19 cellular contexts compared by ENCODE assay signal in the genomic region with DNA sequence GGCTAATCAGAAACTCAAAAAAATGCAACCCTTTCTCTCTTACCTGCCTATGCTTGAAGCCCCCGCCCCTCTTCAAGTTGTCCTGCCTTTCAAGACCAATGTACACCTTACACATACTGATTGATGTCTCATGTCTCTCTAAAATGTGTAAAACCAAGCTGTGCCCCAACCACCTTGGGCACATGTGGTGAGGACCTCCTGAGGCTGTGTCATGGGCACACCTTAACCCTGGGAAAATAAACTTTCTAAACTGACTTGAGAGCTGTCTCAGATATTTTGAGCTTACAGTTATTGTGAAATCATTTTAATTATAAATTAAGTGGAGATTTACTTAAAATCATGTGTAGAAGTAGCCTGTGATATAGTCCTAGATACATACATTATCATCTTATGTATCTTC. TPM values are rescaled to one million over a fixed set of nuclear protein-coding genes. Genes with fewer than 3 reads are reported as not detected.
A peak's percentile ranks its signal among the peaks of the same experiment; 100 is the strongest.
DNase-seq lines count a peak whose midpoint lies in the region; ATAC-seq and TF ChIP-seq lines count a peak whose summit lies in the region.
"Had no signal": no experiment of that assay in that cellular context is flagged by ENCODE, and none has a peak within 500 bp of the region (broad histone marks: within the 10 kb centered on the region; RNA-seq: fewer than 3 reads in every experiment).

No MANE protein-coding gene starts in this region.

- H4K20me1 ChIP-seq in OCI-LY7 (ENCODE audit: insufficient read depth, low read length) = 0 out of 2 replicates have a peak, but pooled peaks cover 6% of the 10 kb centered on the region

- POLR2A ChIA-PET in CD4-positive, alpha-beta T cell (lab: Charles Lee) = no interaction called here
- POLR2A ChIA-PET in OCI-LY7 (lab: Charles Lee) = interaction anchor here (1.2 kb wide), 2 partner anchors 9 to 29 kb away, joined by 4 to 5 read pairs; no protein-coding TSS in a partner anchor

- intact Hi-C loops in CD4-positive, alpha-beta T cell (cut with DNase I, micrococcal nuclease) = no loop called here
- intact Hi-C loops in OCI-LY7 (cut with micrococcal nuclease; ENCODE audit: unreplicated experiment) = no loop called here
- intact Hi-C loops in left lung (cut with DNase I) = no loop called here
- intact Hi-C loops in transverse colon (cut with DNase I; ENCODE audit: low total_unique reads) = no loop called here

- H3K4me2 ChIP-seq in OCI-LY7 (ENCODE audit: low read length) = no peak overlapping the region
- H3K4me2 ChIP-seq: BLaER1 treated with 17β-estradiol and CSF1 and Interleukin-3, amounts not matched to agents 10 nM and 100 nM had no signal

- peak overlapping the region; percentile 11 for H3K27ac Mint-ChIP-seq in activated T-cell treated with anti-CD3 and anti-CD28 coated beads, Interleukin-2, amount 50 U/mL, for 72 hours
- H3K27ac Mint-ChIP-seq in CD4-positive, alpha-beta T cell = peak overlapping the region; percentile 33
- H3K27ac Mint-ChIP-seq: HFFc6 had no signal

- no peak for TF ChIP-seq CTCF in CD4-positive, alpha-beta T cell (IDR thresholded peaks at IDR 0.05)
- TF ChIP-seq CTCF in OCI-LY7 (conservative IDR thresholded peaks at IDR 0.05; ENCODE audit: low read length) (no peak), left lung (IDR thresholded peaks at IDR 0.05) (no peak), transverse colon (IDR thresholded peaks at IDR 0.05) (no peak)

- BruUV-seq in OCI-LY7 (replicated peaks; lab: Mats Ljungman, UMichigan) = TSS peak; percentile 26

- DNase-seq in activated T-cell treated with anti-CD3 and anti-CD28 coated beads, Interleukin-2, amount 50 U/mL, for 72 hours = no peak
- no peak for DNase-seq in activated T-cell treated with anti-CD3 and anti-CD28 coated beads, Interleukin-2, amount 50 U/mL, for 1 hour
- no peak for DNase-seq in CD4-positive, alpha-beta T cell
- DNase-seq in OCI-LY7 (ENCODE audit: low spot score) (no peak), left lung (no peak), transverse colon (no peak), NCI-H2029 (lab: John Stamatoyannopoulos, UW) (no peak)
- DNase-seq: ACHN; CD4-positive, alpha-beta memory T cell; COR-L47; DND-41; GDM1; HCEC 1CT; HFFc6 had no signal

- no peak overlapping the region for H3K27ac ChIP-seq in CD4-positive, alpha-beta T cell (ENCODE audit: low read depth, low read length)
- H3K27ac ChIP-seq in OCI-LY7 (ENCODE audit: low read depth, low read length, poor library complexity, severe bottlenecking) = no peak overlapping the region
- H3K27ac ChIP-seq in left lung = no peak overlapping the region
- no peak overlapping the region for H3K27ac ChIP-seq in transverse colon
- H3K27ac ChIP-seq: BLaER1 treated with 17β-estradiol and CSF1 and Interleukin-3, amounts not matched to agents 10 nM and 100 nM; HL-60 had no signal

- H3K27me3 ChIP-seq in CD4-positive, alpha-beta T cell (ENCODE audit: control insufficient read depth, insufficient read depth, low read length) = no peaks in the 10 kb centered on the region
- H3K27me3 ChIP-seq in left lung (no peaks in the 10 kb centered on the region), transverse colon (no peaks in the 10 kb centered on the region)
- H3K27me3 ChIP-seq: BLaER1 treated with 17β-estradiol and CSF1 and Interleukin-3, amounts not matched to agents 10 nM and 100 nM had no signal

- no peaks in the 10 kb centered on the region for H3K9me3 Mint-ChIP-seq in activated T-cell treated with anti-CD3 and anti-CD28 coated beads, Interleukin-2, amount 50 U/mL, for 72 hours
- no peaks in the 10 kb centered on the region for H3K9me3 Mint-ChIP-seq in CD4-positive, alpha-beta T cell
- H3K9me3 Mint-ChIP-seq: CD4-positive, alpha-beta memory T cell; HFFc6 had no signal

- ATAC-seq in activated T-cell treated with anti-CD3 and anti-CD28 coated beads, Interleukin-2, amount 50 U/mL, for 72 hours (replicated peaks in 1 of 2) = no peak
- ATAC-seq in CD4-positive, alpha-beta T cell (ENCODE audit: poor library complexity) = no peak
- peak; percentile 60 for ATAC-seq in left lung
- no peak for ATAC-seq in HG02870 (IDR thresholded peaks at IDR 0.05; ENCODE audit: unreplicated experiment)

- WGBS in transverse colon (ENCODE audit: low coverage in 1 of 2), 2 donors = 100% methylated on average over 1 of the region's 1 CpG; no CpG with 5 or more reads in 1 of the 2 donors

- no peaks in the 10 kb centered on the region for H3K79me2 ChIP-seq in OCI-LY7 (ENCODE audit: insufficient read depth, low read depth, low read length)

- TF ChIP-seq POLR2A in transverse colon (IDR thresholded peaks at IDR 0.05) = no peak

- peaks cover 2 to 17% of the 10 kb centered on the region in 2 donors for H3K36me3 Mint-ChIP-seq in activated T-cell treated with anti-CD3 and anti-CD28 coated beads, Interleukin-2, amount 50 U/mL, for 72 hours (ENCODE audit: insufficient read depth in 2 of 2)
- peaks cover 86% of the 10 kb centered on the region for H3K36me3 Mint-ChIP-seq in CD4-positive, alpha-beta T cell (ENCODE audit: low read depth)

- no peak for TF ChIP-seq EP300 in transverse colon (IDR thresholded peaks at IDR 0.05; ENCODE audit: low read depth)

- no peak overlapping the region for H3K4me3 ChIP-seq in OCI-LY7 (ENCODE audit: low read depth, low read length, poor library complexity, severe bottlenecking)
- H3K4me3 ChIP-seq in left lung = no peak overlapping the region
- no peak overlapping the region for H3K4me3 ChIP-seq in transverse colon
- H3K4me3 ChIP-seq: BLaER1 treated with 17β-estradiol and CSF1 and Interleukin-3, amounts not matched to agents 10 nM and 100 nM had no signal

- H3K9me3 ChIP-seq in CD4-positive, alpha-beta T cell (ENCODE audit: control insufficient read depth, low read length) = no peaks in the 10 kb centered on the region
- H3K9me3 ChIP-seq in OCI-LY7 (ENCODE audit: low read length) = no peaks in the 10 kb centered on the region
- H3K9me3 ChIP-seq in left lung = no peaks in the 10 kb centered on the region
- no peaks in the 10 kb centered on the region for H3K9me3 ChIP-seq in transverse colon
- H3K9me3 ChIP-seq: BLaER1 treated with 17β-estradiol and CSF1 and Interleukin-3, amounts not matched to agents 10 nM and 100 nM had no signal

- no peak overlapping the region for H2AFZ ChIP-seq in OCI-LY7 (ENCODE audit: low read length)

- H3K4me1 ChIP-seq in OCI-LY7 (ENCODE audit: insufficient read depth, low read length, poor library complexity, severe bottlenecking) = no peaks in the 10 kb centered on the region
- H3K4me1 ChIP-seq in left lung = no peaks in the 10 kb centered on the region
- no peaks in the 10 kb centered on the region for H3K4me1 ChIP-seq in transverse colon

- no peaks in the 10 kb centered on the region for H3K9me2 ChIP-seq in OCI-LY7 (ENCODE audit: insufficient read depth, low read length)

- H3K27me3 Mint-ChIP-seq in activated T-cell treated with anti-CD3 and anti-CD28 coated beads, Interleukin-2, amount 50 U/mL, for 72 hours (ENCODE audit: low read depth) = no peaks in the 10 kb centered on the region
- no peaks in the 10 kb centered on the region for H3K27me3 Mint-ChIP-seq in CD4-positive, alpha-beta T cell
- H3K27me3 Mint-ChIP-seq: CD4-positive, alpha-beta memory T cell had no signal

- no peaks in the 10 kb centered on the region for H3K4me1 Mint-ChIP-seq in activated T-cell treated with anti-CD3 and anti-CD28 coated beads, Interleukin-2, amount 50 U/mL, for 72 hours (ENCODE audit: low read depth)
- H3K4me1 Mint-ChIP-seq in CD4-positive, alpha-beta T cell (ENCODE audit: low read depth) = peaks cover 4% of the 10 kb centered on the region
- H3K4me1 Mint-ChIP-seq: CD4-positive, alpha-beta memory T cell had no signal

- H3K36me3 ChIP-seq in OCI-LY7 (ENCODE audit: insufficient read depth, low read length) (peaks cover 92% of the 10 kb centered on the region), left lung (peaks cover 0 to 87% of the 10 kb centered on the region in 2 donors), transverse colon (peaks cover 0 to 54% (median 19%) of the 10 kb centered on the region in 4 donors)

- in situ Hi-C loops in transverse colon (cut with MboI; ENCODE audit: low pct_ligation_motif_present in 1 of 4, low pct_unique_long_range_greater_than_20kb in 1 of 4, low sequenced_read_pairs in 3 of 4) = no loop called here

- CTCF ChIA-PET in CD4-positive, alpha-beta T cell (lab: Charles Lee) = no interaction called here
- CTCF ChIA-PET in OCI-LY7 (lab: Charles Lee; ENCODE audit: unreplicated experiment) = no interaction called here

- H3K4me3 Mint-ChIP-seq in activated T-cell treated with anti-CD3 and anti-CD28 coated beads, Interleukin-2, amount 50 U/mL, for 72 hours = no peak overlapping the region
- no peak overlapping the region for H3K4me3 Mint-ChIP-seq in CD4-positive, alpha-beta T cell
- H3K4me3 Mint-ChIP-seq: CD4-positive, alpha-beta memory T cell; HFFc6 had no signal

RNA-seq across cellular contexts. Expression of a gene that starts 22.2 kb away (rescaled TPM):
- 10 to 100 TPM; 26.0 to 35.6 TPM for total RNA-seq in activated T-cell treated with anti-CD3 and anti-CD28 coated beads, Interleukin-2, amount 50 U/mL, for 72 hours
- 10 to 100 TPM; 16.7 to 21.1 TPM for total RNA-seq in CD4-positive, alpha-beta T cell
- 24.0 and 26.6 TPM in 2 replicates for total RNA-seq in OCI-LY7 (2014; rRNA removed; shearing (Covaris generic))
- total RNA-seq in OCI-LY7 (2022) (34.7 and 38.1 TPM in 2 replicates), left lung (10 to 100 TPM; 17.3 to 22.1 TPM), transverse colon (10 to 100 TPM; 13.5 to 49.8 (median 20.0) TPM)

RNA-seq across cellular contexts. Expression of a gene that starts 25.9 kb away (rescaled TPM):
- total RNA-seq in activated T-cell treated with anti-CD3 and anti-CD28 coated beads, Interleukin-2, amount 50 U/mL, for 72 hours = 10 to 100 TPM; 14.0 to 15.4 TPM
- 1 to 10 TPM; 7.6 to 9.0 TPM for total RNA-seq in CD4-positive, alpha-beta T cell
- total RNA-seq in OCI-LY7 (2014; rRNA removed; shearing (Covaris generic)) = 9.1 and 10.1 TPM in 2 replicates
- 11.2 and 12.1 TPM in 2 replicates for total RNA-seq in OCI-LY7 (2022)
- total RNA-seq in left lung = 10 to 100 TPM; 12.1 to 13.6 TPM
- 10 to 100 TPM in 1 of 4 donors, 1 to 10 TPM in 3; 2.2 to 16.3 (median 8.7) TPM for total RNA-seq in transverse colon

RNA-seq across cellular contexts. Expression of a gene that starts 49.0 kb away (rescaled TPM):
- total RNA-seq in activated T-cell treated with anti-CD3 and anti-CD28 coated beads, Interleukin-2, amount 50 U/mL, for 72 hours = not detected
- total RNA-seq in CD4-positive, alpha-beta T cell = not detected
- total RNA-seq in OCI-LY7 (2014; rRNA removed; shearing (Covaris generic)) = not detected in 2 replicates
- total RNA-seq in OCI-LY7 (2022) (not detected in 2 replicates), left lung (not detected), transverse colon (not detected)
- total RNA-seq: A172; CD4-positive, alpha-beta memory T cell; H4; HFFc6 had no signal
